16 cellular contexts compared by ENCODE assay signal in genomic region chr10:24858244-24858907, GRCh38.
DNase-seq lines count a peak whose midpoint lies in the region; ATAC-seq and TF ChIP-seq lines count a peak whose summit lies in the region.
"Had no signal": no experiment of that assay in that cellular context is flagged by ENCODE, and none has a peak within 500 bp of the region (broad histone marks: within the 10 kb centered on the region; RNA-seq: fewer than 3 reads in every experiment).

No MANE protein-coding gene starts in this region.

- H3K9me3 ChIP-seq in osteoblast (ENCODE audit: low read depth, low read length) = no peaks in the 10 kb centered on the region

- H3K36me3 ChIP-seq in osteoblast (ENCODE audit: insufficient read depth, low read length) = no peaks in the 10 kb centered on the region

- H3K27me3 ChIP-seq in osteoblast (ENCODE audit: insufficient read depth, low read length) = no peaks in the 10 kb centered on the region

- no peak for TF ChIP-seq CTCF in osteoblast (IDR thresholded peaks at IDR 0.05; ENCODE audit: extremely low read depth, low read depth, low read length)
- no peak for TF ChIP-seq CTCF in activated CD8-positive, alpha-beta T cell treated with anti-CD3 and anti-CD28 coated beads for 36 hours (IDR thresholded peaks at IDR 0.05)

- ATAC-seq in left lobe of liver = no peak
- no peak for ATAC-seq in activated CD8-positive, alpha-beta T cell treated with anti-CD3 and anti-CD28 coated beads for 36 hours

- intact Hi-C loops in activated CD8-positive, alpha-beta T cell treated with anti-CD3 and anti-CD28 coated beads for 36 hours (cut with micrococcal nuclease) = no loop called here

- POLR2A ChIA-PET in activated CD8-positive, alpha-beta T cell treated with anti-CD3 and anti-CD28 coated beads for 36 hours (lab: Charles Lee) = no interaction called here

- peaks cover 3% of the 10 kb centered on the region for H3K4me1 Mint-ChIP-seq in activated CD8-positive, alpha-beta T cell treated with anti-CD3 and anti-CD28 coated beads for 36 hours (ENCODE audit: low read depth)
- H3K4me1 Mint-ChIP-seq: nephron had no signal

- H3K27me3 Mint-ChIP-seq in activated CD8-positive, alpha-beta T cell treated with anti-CD3 and anti-CD28 coated beads for 36 hours = no peaks in the 10 kb centered on the region

- H4K20me1 ChIP-seq in osteoblast (ENCODE audit: insufficient read depth, low read length) = no peaks in the 10 kb centered on the region

- H2AFZ ChIP-seq in osteoblast (ENCODE audit: low read length) = no peak overlapping the region

- no peaks in the 10 kb centered on the region for H3K36me3 Mint-ChIP-seq in activated CD8-positive, alpha-beta T cell treated with anti-CD3 and anti-CD28 coated beads for 36 hours (ENCODE audit: low read depth)

- no peak overlapping the region for H3K4me3 Mint-ChIP-seq in activated CD8-positive, alpha-beta T cell treated with anti-CD3 and anti-CD28 coated beads for 36 hours
- H3K4me3 Mint-ChIP-seq: nephron had no signal

- no peak overlapping the region for H3K27ac Mint-ChIP-seq in activated CD8-positive, alpha-beta T cell treated with anti-CD3 and anti-CD28 coated beads for 36 hours
- H3K27ac Mint-ChIP-seq: nephron had no signal

- CTCF ChIA-PET in activated CD8-positive, alpha-beta T cell treated with anti-CD3 and anti-CD28 coated beads for 36 hours (lab: Charles Lee) = interaction anchor here (0.9 to 1.7 kb wide), 4 partner anchors 9 to 130 kb away, joined by 3 to 5 read pairs (median 4); no protein-coding TSS in a partner anchor

- peaks cover 14% of the 10 kb centered on the region for H3K4me1 ChIP-seq in osteoblast (ENCODE audit: insufficient read depth, low read length)

- no peaks in the 10 kb centered on the region for H3K79me2 ChIP-seq in osteoblast (ENCODE audit: insufficient read depth, low read length)

- H3K4me3 ChIP-seq in osteoblast (ENCODE audit: insufficient read depth, low read length) = no peak overlapping the region

- peak overlapping the region; percentile 39 for H3K27ac ChIP-seq in osteoblast (ENCODE audit: low read depth, low read length)

- peaks cover 3% of the 10 kb centered on the region for H3K9me3 Mint-ChIP-seq in activated CD8-positive, alpha-beta T cell treated with anti-CD3 and anti-CD28 coated beads for 36 hours

- peak overlapping the region; percentile 32 for H3K4me2 ChIP-seq in osteoblast (ENCODE audit: insufficient read depth, low read length)

- DNase-seq in NCI-H1436 (lab: John Stamatoyannopoulos, UW) (peak; percentile 61), NCI-H1436 treated with DMSO at 0.1 percent for 48 hours (lab: John Stamatoyannopoulos, UW) (no peak), NCI-H460 (ENCODE audit: extremely low read depth, low read depth) (peak; percentile 84), dedifferentiated amniotic fluid mesenchymal stem cell (ENCODE audit: extremely low spot score) (peak; percentile 46), osteoblast (ENCODE audit: insufficient read length, low spot score, missing footprints) (peak; percentile 46), left lobe of liver (ENCODE audit: low spot score) (no peak), epidermal melanocyte (ENCODE audit: insufficient read length, low spot score) (no peak)
- DNase-seq in activated CD8-positive, alpha-beta T cell treated with anti-CD3 and anti-CD28 coated beads for 36 hours = no peak
- DNase-seq: 8988T; activated CD4-positive, alpha-beta T cell treated with anti-CD3 and anti-CD28 coated beads for 48 hours; activated naive CD4-positive, alpha-beta T cell treated with Interleukin-2 at 50 U/mL for 16 hours; effector CD8-positive, alpha-beta T cell; GDM1; NCI-H2081 treated with DMSO at 0.1 percent for 48 hours; stimulated activated CD4-positive, alpha-beta T cell treated with anti-CD3 and anti-CD28 coated beads, Interleukin-4, amount 100 ng/mL, for 1 hour had no signal

Comparison
In these comparisons a context has a peak if more than half of its experiments do, and no peak if none do; other contexts are left out.
1. DNase-seq: peak in NCI-H1436 (single experiment), NCI-H460 (single experiment), dedifferentiated amniotic fluid mesenchymal stem cell (single experiment) and osteoblast (single experiment); none in NCI-H1436 treated with DMSO at 0.1 percent for 48 hours (single experiment), left lobe of liver (single experiment), epidermal melanocyte (single experiment) and activated CD8-positive, alpha-beta T cell treated with anti-CD3 and anti-CD28 coated beads for 36 hours (single experiment).